Comparison of ENCODE assay signal across 8 cellular contexts in the genomic region with DNA sequence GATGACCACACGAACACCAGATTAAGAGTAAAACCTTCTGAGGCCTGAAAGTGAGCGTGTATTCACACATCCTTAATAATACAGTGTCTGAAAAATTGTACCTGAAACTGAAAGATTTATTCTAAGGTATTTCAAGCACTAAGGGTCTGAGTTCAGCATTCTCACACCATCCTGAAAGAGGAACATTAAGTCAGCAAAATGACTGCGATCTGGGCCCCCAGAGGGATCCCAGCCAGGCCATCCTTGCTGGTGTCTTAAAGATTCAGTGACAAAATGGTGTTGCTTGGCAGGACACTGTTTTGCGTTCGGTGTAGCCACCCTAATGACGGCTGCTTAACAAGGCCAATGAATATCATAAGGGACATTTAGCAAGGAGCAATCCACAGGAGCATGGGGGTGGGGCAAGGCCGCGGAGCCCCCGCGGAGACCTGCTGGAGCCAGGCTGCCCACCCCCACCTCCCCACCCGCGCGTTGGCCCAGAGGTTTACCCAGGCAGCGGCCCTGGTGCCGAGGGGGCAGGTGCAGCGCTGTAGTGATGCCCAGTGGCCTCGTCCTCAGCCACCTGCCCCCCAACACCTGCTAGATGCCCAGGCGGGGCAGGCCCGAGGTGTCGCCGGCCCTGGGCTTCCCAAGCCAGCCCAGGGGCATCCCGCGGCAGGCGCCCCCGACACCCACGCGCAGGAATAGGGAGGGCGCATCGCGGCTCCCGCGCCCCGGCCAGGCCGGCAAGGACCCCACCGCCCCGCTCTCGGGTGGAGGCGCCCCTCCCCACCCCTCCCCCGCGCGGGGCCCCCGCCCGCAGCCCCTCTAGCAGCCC. TPM values are rescaled to one million over a fixed set of nuclear protein-coding genes. Genes with fewer than 3 reads are reported as not detected.
DNase-seq lines count a peak whose midpoint lies in the region; ATAC-seq and TF ChIP-seq lines count a peak whose summit lies in the region.

No MANE protein-coding gene starts in this region.

- H3K36me3 ChIP-seq in PC-9 (ENCODE audit: low read depth) (no peaks in the 10 kb centered on the region), cardiac muscle cell (no peaks in the 10 kb centered on the region), gastrocnemius medialis (no peaks in the 10 kb centered on the region)

- peak overlapping the region; percentile 91 for H3K4me2 ChIP-seq in PC-9

- POLR2A ChIA-PET in PC-9 (lab: Charles Lee; ENCODE audit: unreplicated experiment): no interaction called here

- H4K20me1 ChIP-seq in PC-9 (ENCODE audit: insufficient read depth): no peaks in the 10 kb centered on the region

- BruUV-seq in PC-9 (replicated peaks; lab: Mats Ljungman, UMichigan): no TSS peak

- CTCF ChIA-PET in PC-9 (lab: Charles Lee): no interaction called here

- H2AFZ ChIP-seq in PC-9: peak overlapping the region; percentile 82

- no peaks in the 10 kb centered on the region for H3K27me3 ChIP-seq in PC-9 (ENCODE audit: insufficient read depth, low read depth)
- peaks cover 57% of the 10 kb centered on the region for H3K27me3 ChIP-seq in cardiac muscle cell
- peaks cover 0 to 16% (median 0%) of the 10 kb centered on the region in 3 donors for H3K27me3 ChIP-seq in gastrocnemius medialis

- TF ChIP-seq CTCF in PC-9 (conservative IDR thresholded peaks at IDR 0.05) (no peak), cardiac muscle cell (IDR thresholded peaks at IDR 0.05; ENCODE audit: low read depth, low read length) (no peak), gastrocnemius medialis (IDR thresholded peaks at IDR 0.05 in 4 of 5, conservative IDR thresholded peaks at IDR 0.05 in 1 of 5) (no peak)

- peaks cover 47% of the 10 kb centered on the region for H3K79me2 ChIP-seq in PC-9 (ENCODE audit: low read depth)

- H3K4me1 ChIP-seq in PC-9 (replicated peaks; ENCODE audit: insufficient read depth) (peaks cover 33% of the 10 kb centered on the region), cardiac muscle cell (ENCODE audit: low read depth) (no peaks in the 10 kb centered on the region), gastrocnemius medialis (no peaks in the 10 kb centered on the region)

- peak overlapping the region; percentile 88 for H3K4me3 ChIP-seq in PC-9
- H3K4me3 ChIP-seq in cardiac muscle cell: peak overlapping the region; percentile 74
- H3K4me3 ChIP-seq in gastrocnemius medialis: peak overlapping the region; percentile 52 to 74 (median 56)

- peak; percentile 81 for ATAC-seq in GM21360 (IDR thresholded peaks at IDR 0.05; ENCODE audit: unreplicated experiment)
- ATAC-seq in gastrocnemius medialis: no peak

- DNase-seq in PC-9 (peak in 1 of 2 experiments; percentile 36), cardiac muscle cell (ENCODE audit: low read depth in 1 of 2, low spot score in 1 of 2) (no peak), gastrocnemius medialis (no peak), NCI-H526 (lab: John Stamatoyannopoulos, UW) (no peak), iPS-NIHi7 (ENCODE audit: extremely low spot score) (no peak)
- no peak for DNase-seq in stimulated activated CD4-positive, alpha-beta T cell treated with anti-CD3 and anti-CD28 coated beads, Interleukin-1b, Interleukin-23, amount 100 ng/mL, for 48 hours
- DNase-seq in activated effector memory CD4-positive, alpha-beta T cell treated with Interleukin-2 at 50 U/mL for 16 hours: no peak

- in situ Hi-C loops in gastrocnemius medialis (cut with MboI; ENCODE audit: low sequenced_read_pairs in 4 of 4): no loop called here

- H3F3A ChIP-seq in PC-9 (ENCODE audit: insufficient read depth, low read depth): peaks cover 16% of the 10 kb centered on the region

- peak overlapping the region; percentile 89 for H3K27ac ChIP-seq in PC-9
- no peak overlapping the region for H3K27ac ChIP-seq in cardiac muscle cell
- H3K27ac ChIP-seq in gastrocnemius medialis: no peak overlapping the region

- intact Hi-C loops in PC-9 (cut with micrococcal nuclease; ENCODE audit: unreplicated experiment) (loop anchor here (2.0 to 10.0 kb wide), 2 partner anchors 39 to 339 kb away; no protein-coding TSS in a partner anchor), gastrocnemius medialis (cut with DNase I; ENCODE audit: low total_unique reads) (no loop called here)

- no peak for TF ChIP-seq POLR2A in gastrocnemius medialis (IDR thresholded peaks at IDR 0.05)

- H3K9me3 ChIP-seq in PC-9 (ENCODE audit: insufficient read depth, low read depth): no peaks in the 10 kb centered on the region
- no peaks in the 10 kb centered on the region for H3K9me3 ChIP-seq in cardiac muscle cell (ENCODE audit: low read depth)
- no peaks in the 10 kb centered on the region for H3K9me3 ChIP-seq in gastrocnemius medialis

- no peaks in the 10 kb centered on the region for H3K9me2 ChIP-seq in PC-9 (ENCODE audit: insufficient read depth)

RNA-seq across cellular contexts. Expression of gene NALCN, which starts 0.7 kb away (rescaled TPM):
- total RNA-seq in PC-9 (2021) (7.7 and 8.8 TPM in 2 replicates), cardiac muscle cell (0.04 TPM in 1 of 2 replicates, not detected in the other), gastrocnemius medialis (under 1 TPM in 2 of 4 donors, not detected in 2; 0.62 to 0.87 TPM)
- polyA plus RNA-seq in cardiac muscle cell: not detected in 2 replicates

RNA-seq across cellular contexts. Expression of gene ITGBL1, which starts 36.9 kb away (rescaled TPM):
- total RNA-seq in PC-9 (2021) (52.5 and 62.8 TPM in 2 replicates), cardiac muscle cell (not detected in 2 replicates), gastrocnemius medialis (1 to 10 TPM in 3 of 4 donors, under 1 TPM in 1; 0.61 to 6.7 (median 5.0) TPM)
- polyA plus RNA-seq in cardiac muscle cell: 0.12 TPM in 1 of 2 replicates, not detected in the other
